ENCODE assay signal across 9 cellular contexts in genomic region chr5:95973793-95974325, GRCh38. TPM values are rescaled to one million over a fixed set of nuclear protein-coding genes. Genes with fewer than 3 reads are reported as not detected.
DNase-seq lines count a peak whose midpoint lies in the region; ATAC-seq and TF ChIP-seq lines count a peak whose summit lies in the region.
"Had no signal": no experiment of that assay in that cellular context is flagged by ENCODE, and none has a peak within 500 bp of the region (broad histone marks: within the 10 kb centered on the region; RNA-seq: fewer than 3 reads in every experiment).

No MANE protein-coding gene starts in this region.

- H3K4me1 Mint-ChIP-seq in T-helper 17 cell: no peaks in the 10 kb centered on the region

- DNase-seq in OCI-M2 (lab: John Stamatoyannopoulos, UW; ENCODE audit: unreplicated experiment): peak; percentile 60
- no peak for DNase-seq in mucosa of descending colon
- DNase-seq in NCI-H2081 treated with DMSO at 0.1 percent for 48 hours (lab: John Stamatoyannopoulos, UW): no peak
- no peak for DNase-seq in kidney glomerular epithelial cell (lab: John Stamatoyannopoulos, UW)
- DNase-seq in T-helper 17 cell: no peak
- no peak for DNase-seq in HCEC 1CT

- H3K27ac Mint-ChIP-seq in T-helper 17 cell: no peak overlapping the region
- H3K27ac Mint-ChIP-seq: dendritic cell treated with granulocyte-macrophage colony-stimulating factor and Interleukin-4, amounts not matched to agents 40 ng/mL and 50 ng/mL, for 4 days had no signal

- no peaks in the 10 kb centered on the region for H3K4me1 ChIP-seq in mucosa of descending colon (ENCODE audit: low read depth)

- no peaks in the 10 kb centered on the region for H3K36me3 Mint-ChIP-seq in T-helper 17 cell (ENCODE audit: low read depth)

- intact Hi-C loops in mucosa of descending colon (cut with DNase I, micrococcal nuclease): no loop called here

- peaks cover 21% of the 10 kb centered on the region for H3K27me3 Mint-ChIP-seq in T-helper 17 cell
- H3K27me3 Mint-ChIP-seq: dendritic cell treated with granulocyte-macrophage colony-stimulating factor and Interleukin-4, amounts not matched to agents 40 ng/mL and 50 ng/mL, for 4 days had no signal

- H3K4me3 Mint-ChIP-seq in T-helper 17 cell: no peak overlapping the region
- H3K4me3 Mint-ChIP-seq: dendritic cell treated with granulocyte-macrophage colony-stimulating factor and Interleukin-4, amounts not matched to agents 40 ng/mL and 50 ng/mL, for 4 days had no signal

- no peaks in the 10 kb centered on the region for H3K36me3 ChIP-seq in mucosa of descending colon (ENCODE audit: low read depth)

- ATAC-seq in GM18868 (IDR thresholded peaks at IDR 0.05; ENCODE audit: unreplicated experiment): peak; percentile 91
- ATAC-seq in HG02763 (IDR thresholded peaks at IDR 0.05; ENCODE audit: unreplicated experiment): peak; percentile 91
- ATAC-seq in mucosa of descending colon: peak; percentile 31
- no peak for ATAC-seq in T-helper 17 cell

- H3K9me3 ChIP-seq in mucosa of descending colon: no peaks in the 10 kb centered on the region
- H3K9me3 ChIP-seq in T-helper 17 cell (ENCODE audit: control insufficient read depth, low read length, poor library complexity, severe bottlenecking): peaks cover 3% of the 10 kb centered on the region

- H3K4me3 ChIP-seq in mucosa of descending colon: no peak overlapping the region

- TF ChIP-seq CTCF in mucosa of descending colon (IDR thresholded peaks at IDR 0.05): no peak

RNA-seq across cellular contexts. Expression of gene ELL2, which starts 12.2 kb away (rescaled TPM):
- total RNA-seq in mucosa of descending colon (10 to 100 TPM; 26.9 to 42.7 (median 31.7) TPM), T-helper 17 cell (10 to 100 TPM; 59.8 to 80.7 TPM)
